ENCODE assay signal across 2 cellular contexts in the genomic region with DNA sequence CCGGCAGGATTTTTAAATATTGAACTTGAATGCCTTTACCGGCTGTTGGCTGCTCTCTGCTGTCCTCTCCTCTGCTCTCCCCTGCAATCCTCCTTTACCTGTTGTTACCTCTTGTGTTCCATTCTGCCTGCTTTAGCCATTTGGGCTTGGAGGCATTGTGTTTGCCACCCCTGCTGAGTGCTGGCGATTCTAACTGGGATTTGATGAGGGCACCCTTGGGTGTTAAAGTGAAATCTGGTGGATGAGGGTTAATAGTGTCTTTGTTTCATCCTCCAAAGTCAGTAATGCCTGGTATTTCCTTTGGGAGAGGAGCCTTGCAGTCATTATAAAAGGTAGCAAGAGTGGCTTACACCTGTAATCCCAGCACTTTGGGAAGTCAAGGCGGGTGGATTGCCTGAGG.
TF ChIP-seq lines count a peak whose summit lies in the region.

No MANE protein-coding gene starts in this region.

TF ChIP-seq in IMR-90, 13 proteins besides CTCF, POLR2A, EP300 and RAD21:
- TF ChIP-seq MAFK (IDR thresholded peaks at IDR 0.05; ENCODE audit: low read depth, low read length) = no peak
- TF ChIP-seq ELK1 (IDR thresholded peaks at IDR 0.05; ENCODE audit: borderline replicate concordance, low read depth, low read length) = no peak
- TF ChIP-seq CEBPB (IDR thresholded peaks at IDR 0.05; ENCODE audit: low read depth, low read length) = no peak

TF ChIP-seq in endothelial cell of umbilical vein, 7 proteins besides CTCF, POLR2A, EP300 and RAD21:
- TF ChIP-seq GATA2 (IDR thresholded peaks at IDR 0.05; ENCODE audit: insufficient read depth, insufficient read length, low read depth, low read length) = no peak
- no peak for TF ChIP-seq MYC (IDR thresholded peaks at IDR 0.05; ENCODE audit: low read depth, low read length)
- TF ChIP-seq POLR2AphosphoS5 (IDR thresholded peaks at IDR 0.05; ENCODE audit: insufficient read depth, low read depth, low read length) = no peak
- no peak for TF ChIP-seq JUN (IDR thresholded peaks at IDR 0.05; ENCODE audit: borderline replicate concordance, insufficient read depth, insufficient read length, low read depth)
- TF ChIP-seq, protein P1, sequence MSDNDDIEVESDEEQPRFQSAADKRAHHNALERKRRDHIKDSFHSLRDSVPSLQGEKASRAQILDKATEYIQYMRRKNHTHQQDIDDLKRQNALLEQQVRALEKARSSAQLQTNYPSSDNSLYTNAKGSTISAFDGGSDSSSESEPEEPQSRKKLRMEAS (IDR thresholded peaks at IDR 0.05; ENCODE audit: insufficient read depth, insufficient read length) = no peak
- no peak for TF ChIP-seq FOS (IDR thresholded peaks at IDR 0.05; ENCODE audit: borderline replicate concordance, insufficient read depth, low read length)
- no peak for TF ChIP-seq EZH2 (IDR thresholded peaks at IDR 0.05; ENCODE audit: borderline replicate concordance, low read depth, low read length, severe bottlenecking)
